In the genomic region with DNA sequence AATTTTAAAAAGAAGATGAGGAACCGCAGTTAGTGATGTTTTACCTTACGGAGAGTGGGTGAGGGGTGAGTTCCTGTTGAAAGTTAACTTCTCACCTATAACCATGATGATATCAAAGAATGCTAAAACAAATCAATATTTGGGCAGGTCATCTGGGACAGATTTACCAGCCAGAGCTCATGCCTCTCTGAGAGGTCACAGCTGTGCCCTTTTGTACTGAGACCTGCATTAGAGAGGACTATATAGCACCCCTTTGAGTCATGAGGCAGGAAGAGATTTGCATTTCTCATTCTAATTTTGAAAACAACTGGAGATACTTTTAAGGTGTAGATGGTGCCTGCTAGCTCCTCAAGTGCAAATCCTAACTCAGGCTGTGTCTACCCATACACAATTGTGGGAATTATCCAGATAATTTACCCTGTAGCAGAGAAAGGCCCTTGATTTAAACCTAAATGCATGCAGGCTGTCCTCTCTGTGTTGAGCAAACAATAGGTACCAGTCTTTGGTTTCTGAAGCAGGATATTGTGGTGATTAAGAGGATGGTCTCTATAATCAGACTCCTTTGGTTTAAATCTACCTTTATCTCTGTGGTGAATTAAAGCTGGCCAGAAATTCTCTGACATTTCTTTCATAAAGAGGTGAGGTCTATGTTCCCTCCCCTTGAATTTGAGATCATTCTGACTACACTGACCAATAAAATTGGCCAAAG, we compare ENCODE assay signal across 12 cellular contexts. TPM values are rescaled to one million over a fixed set of nuclear protein-coding genes. Genes with fewer than 3 reads are reported as not detected.
A peak's percentile ranks its signal among the peaks of the same experiment; 100 is the strongest.
DNase-seq lines count a peak whose midpoint lies in the region; ATAC-seq lines count a peak whose summit lies in the region.
"Had no signal": no experiment of that assay in that cellular context is flagged by ENCODE, and none has a peak within 500 bp of the region (broad histone marks: within the 10 kb centered on the region; RNA-seq: fewer than 3 reads in every experiment).

No MANE protein-coding gene starts in this region.

- no peaks in the 10 kb centered on the region for H3K27me3 ChIP-seq in MG63

- no peak overlapping the region for H3K4me3 ChIP-seq in MG63
- H3K4me3 ChIP-seq: smooth muscle cell had no signal

- ATAC-seq in GM18867 (IDR thresholded peaks at IDR 0.05; ENCODE audit: unreplicated experiment) (peak; percentile 94), GM21737 (IDR thresholded peaks at IDR 0.05; ENCODE audit: unreplicated experiment) (peak; percentile 89), HG03378 (IDR thresholded peaks at IDR 0.05; ENCODE audit: unreplicated experiment) (peak; percentile 95), left lobe of liver (peak; percentile 94)
- ATAC-seq: HCT116, T-helper 17 cell had no signal

- DNase-seq in left lobe of liver (ENCODE audit: low spot score) (peak; percentile 80), D341Med (ENCODE audit: low spot score) (no peak), MG63 (no peak), NCI-H187 (lab: John Stamatoyannopoulos, UW) (no peak)
- DNase-seq in activated effector memory CD4-positive, alpha-beta T cell treated with Interleukin-2 at 50 U/mL for 16 hours = no peak
- DNase-seq: Caco-2, T-helper 17 cell had no signal

- no peaks in the 10 kb centered on the region for H3K36me3 ChIP-seq in MG63

- H3K9me3 ChIP-seq in MG63 = no peaks in the 10 kb centered on the region
- H3K9me3 ChIP-seq: Caco-2 had no signal

RNA-seq across cellular contexts. Expression of a gene that starts 5.8 kb away (rescaled TPM):
- total RNA-seq in left lobe of liver = 220 TPM
- not detected in 2 replicates for total RNA-seq in MG63 (2014; rRNA removed; shearing (Covaris generic); ENCODE audit: low replicate concordance)
- total RNA-seq: smooth muscle cell, T-helper 17 cell had no signal

Comparison
In these comparisons a context has a peak if more than half of its experiments do, and no peak if none do; other contexts are left out.
1. RNA of a gene that starts 5.8 kb away (total RNA-seq): 220 TPM in left lobe of liver (single experiment); not detected in MG63; every median in the first group is over 100 times any median in the second.
2. Peak in every context shown above with its lines, with median percentiles within 50 percentile points of each other: ATAC-seq.